In genomic region chr12:58918475-58918874, GRCh38 we compare ENCODE assay signal across 9 cellular contexts. TPM values are rescaled to one million over a fixed set of nuclear protein-coding genes. Genes with fewer than 3 reads are reported as not detected.
A peak's percentile ranks its signal among the peaks of the same experiment; 100 is the strongest.
DNase-seq lines count a peak whose midpoint lies in the region; ATAC-seq, FAIRE-seq and TF ChIP-seq lines count a peak whose summit lies in the region.
"Had no signal": no experiment of that assay in that cellular context is flagged by ENCODE, and none has a peak within 500 bp of the region (broad histone marks: within the 10 kb centered on the region; RNA-seq: fewer than 3 reads in every experiment).

No MANE protein-coding gene starts in this region.

- H3K4me2 ChIP-seq in keratinocyte (ENCODE audit: control insufficient read depth, extremely low read depth, insufficient read depth, low read depth, low read length): peak overlapping the region; percentile 100

- H4K20me1 ChIP-seq in keratinocyte (ENCODE audit: control insufficient read depth, extremely low read depth, insufficient read depth, low read length): no peaks in the 10 kb centered on the region

- no peak for FAIRE-seq in keratinocyte (lab: Jason Lieb, UNC)

- no peak for ATAC-seq in omental fat pad (ENCODE audit: low FRiP score)

- H3K36me3 ChIP-seq in keratinocyte (ENCODE audit: control insufficient read depth in 2 of 2, extremely low read depth in 1 of 2, insufficient read depth in 2 of 2, low read length in 2 of 2): peaks cover 1 to 2% of the 10 kb centered on the region in 2 experiments
- peaks cover 0 to 2% of the 10 kb centered on the region in 2 donors for H3K36me3 ChIP-seq in stomach smooth muscle (ENCODE audit: control insufficient read depth in 2 of 2, insufficient read depth in 2 of 2, low read length in 2 of 2)

- H3K9me3 ChIP-seq in keratinocyte (ENCODE audit: control insufficient read depth, low read depth, low read length) (no peaks in the 10 kb centered on the region), stomach smooth muscle (ENCODE audit: control insufficient read depth in 2 of 2, low read length in 2 of 2) (no peaks in the 10 kb centered on the region)

- no peaks in the 10 kb centered on the region for H3K9me1 ChIP-seq in keratinocyte (ENCODE audit: control insufficient read depth, extremely low read depth, insufficient read depth, low read length)

- H3K27ac ChIP-seq in keratinocyte (ENCODE audit: control insufficient read depth, insufficient read depth, low read length) (peak overlapping the region; percentile 88), stomach smooth muscle (ENCODE audit: low read length) (peak overlapping the region; percentile 90)

- dilution Hi-C loops in keratinocyte (cut with MboI; ENCODE audit: extremely low pct_ligation_motif_present, low sequenced_read_pairs): no loop called here

- peaks cover 25% of the 10 kb centered on the region for H3K4me1 ChIP-seq in keratinocyte (ENCODE audit: control insufficient read depth, extremely low read depth, insufficient read depth, low read length)
- peaks cover 9% of the 10 kb centered on the region for H3K4me1 ChIP-seq in stomach smooth muscle (ENCODE audit: control insufficient read depth, insufficient read depth, low read length)

- H3K79me2 ChIP-seq in keratinocyte (ENCODE audit: control insufficient read depth, insufficient read depth, low read length): peaks cover 67% of the 10 kb centered on the region

- H3K9ac ChIP-seq in keratinocyte (ENCODE audit: control insufficient read depth, extremely low read depth, insufficient read depth, low read length): peak overlapping the region; percentile 88
- peak overlapping the region; percentile 65 to 78 for H3K9ac ChIP-seq in stomach smooth muscle (ENCODE audit: low read length in 2 of 2)

- DNase-seq in HT-29 (ENCODE audit: low spot score): peak; percentile 20
- no peak for DNase-seq in keratinocyte (ENCODE audit: low read depth, low spot score)
- DNase-seq in SKM-1 treated with dmso at 0.1 percent for 144 hours (lab: John Stamatoyannopoulos, UW; ENCODE audit: unreplicated experiment): no peak
- DNase-seq in iPS-NIHi11 (ENCODE audit: low spot score): no peak
- DNase-seq in H4 (ENCODE audit: low spot score): no peak
- DNase-seq in omental fat pad (ENCODE audit: low spot score): no peak

- no peak for TF ChIP-seq CTCF in WI38 (IDR thresholded peaks at IDR 0.05; ENCODE audit: low read depth, low read length)
- TF ChIP-seq CTCF in keratinocyte (optimal IDR thresholded peaks at IDR 0.05 in 1 of 3, IDR thresholded peaks at IDR 0.05 in 1 of 3, conservative IDR thresholded peaks at IDR 0.05 in 1 of 3; ENCODE audit: extremely low read depth in 1 of 3, insufficient read depth in 2 of 3, low read length in 3 of 3): no peak
- TF ChIP-seq CTCF in omental fat pad (IDR thresholded peaks at IDR 0.05): no peak

- H3K4me3 ChIP-seq in WI38 (ENCODE audit: low read depth, low read length) (peak overlapping the region; percentile 97), keratinocyte (ENCODE audit: control insufficient read depth in 2 of 3, extremely low read depth in 1 of 3, insufficient read depth in 2 of 3, low read depth in 1 of 3, low read length in 3 of 3) (peak overlapping the region; percentile 64 to 91 (median 75)), stomach smooth muscle (ENCODE audit: low read length in 2 of 2) (peak overlapping the region; percentile 76 to 95)

- no peak overlapping the region for H2AFZ ChIP-seq in keratinocyte (ENCODE audit: control insufficient read depth, low read length)

- H3K27me3 ChIP-seq in keratinocyte (ENCODE audit: control insufficient read depth, extremely low read depth, insufficient read depth, low read length) (no peaks in the 10 kb centered on the region), stomach smooth muscle (ENCODE audit: control insufficient read depth in 1 of 2, insufficient read depth in 2 of 2, low read length in 2 of 2) (no peaks in the 10 kb centered on the region)

RNA-seq across cellular contexts. Expression of gene LRIG3, which starts 1.8 kb away (rescaled TPM):
- total RNA-seq in HT-29 (2014; rRNA removed; shearing (Covaris generic)): 9.8 and 10.7 TPM in 2 replicates
- polyA plus RNA-seq in keratinocyte: 22.1 to 30.9 TPM (median 25.5 TPM) in 3 replicates
- 4.4 TPM for polyA plus RNA-seq in keratinocyte (2011; ENCODE audit: low read depth)
- 6.3 and 11.9 TPM in 2 replicates for polyA plus RNA-seq in keratinocyte (2011; cell fraction: cytosol; rRNA removed)
- polyA plus RNA-seq in keratinocyte (2011; cell fraction: nucleus; rRNA removed): 37.1 and 38.0 TPM in 2 replicates
- 12.2 TPM in 2 replicates for polyA plus RNA-seq in keratinocyte (2012; ENCODE audit: low replicate concordance)
- polyA minus RNA-seq in keratinocyte: 26.1 to 67.7 TPM (median 49.0 TPM) in 3 replicates
- polyA minus RNA-seq in keratinocyte (2011; cell fraction: cytosol; rRNA and poly(A)+ RNA removed): 15.2 TPM
- polyA minus RNA-seq in keratinocyte (2011; cell fraction: nucleus; rRNA and poly(A)+ RNA removed): 48.5 and 69.0 TPM in 2 replicates
- 36.0 and 42.1 TPM in 2 replicates for total RNA-seq in H4 (2014; rRNA removed; shearing (Covaris generic))
- total RNA-seq in omental fat pad: 10 to 100 TPM; 22.6 to 69.8 (median 31.4) TPM
- polyA plus RNA-seq: IgD-negative memory B cell had no signal
